1 cellular context compared by ENCODE assay signal in the genomic region with DNA sequence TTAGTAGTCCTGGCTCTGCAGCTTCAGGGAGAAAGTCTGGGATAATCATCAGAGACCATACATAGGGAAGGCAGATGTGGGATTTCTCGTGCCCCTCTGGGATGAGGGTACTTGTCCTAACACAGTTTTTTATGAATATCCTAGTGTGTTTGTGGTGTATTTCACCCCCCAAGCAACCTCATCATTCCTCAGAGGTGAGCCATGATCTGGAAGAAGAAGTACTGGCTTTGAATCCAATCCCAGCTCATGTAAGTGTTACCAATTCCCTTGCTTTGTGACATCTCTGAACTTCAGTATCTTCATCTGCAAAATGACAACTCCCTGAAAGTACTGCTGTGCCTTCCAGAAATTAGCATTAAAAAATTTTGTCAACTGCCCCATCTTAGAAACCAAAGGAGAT.
TF ChIP-seq lines count a peak whose summit lies in the region.

No MANE protein-coding gene starts in this region.

TF ChIP-seq in IMR-90, 13 proteins besides CTCF, POLR2A, EP300 and RAD21 (continued from another document):
- TF ChIP-seq SMC3 (IDR thresholded peaks at IDR 0.05; ENCODE audit: low read depth, low read length) = no peak
- TF ChIP-seq MAFK (IDR thresholded peaks at IDR 0.05; ENCODE audit: low read depth, low read length) = no peak
